Comparison of ENCODE assay signal across 21 cellular contexts in genomic region chr1:12514597-12514996, GRCh38.
DNase-seq lines count a peak whose midpoint lies in the region; ATAC-seq and TF ChIP-seq lines count a peak whose summit lies in the region.
"Had no signal": no experiment of that assay in that cellular context is flagged by ENCODE, and none has a peak within 500 bp of the region (broad histone marks: within the 10 kb centered on the region; RNA-seq: fewer than 3 reads in every experiment).

No MANE protein-coding gene starts in this region.

- no peaks in the 10 kb centered on the region for H3K27me3 Mint-ChIP-seq in activated T-cell treated with anti-CD3 and anti-CD28 coated beads, Interleukin-2, amount 50 U/mL, for 72 hours (ENCODE audit: low read depth)
- H3K27me3 Mint-ChIP-seq in CD4-positive, alpha-beta T cell = no peaks in the 10 kb centered on the region
- no peaks in the 10 kb centered on the region for H3K27me3 Mint-ChIP-seq in activated T-helper 1 cell treated with anti-CD3 and anti-CD28 coated beads, Interleukin-12 subunit alpha, Interleukin-12 subunit beta, Interleukin-2, Interleukin-4 antibody, amounts not matched to agents 30 ng/mL and 10 ng/mL and 1 ng/mL, durations not matched to agents 14 hours and 24 hours and 36 hours (ENCODE audit: insufficient read depth)
- no peaks in the 10 kb centered on the region for H3K27me3 Mint-ChIP-seq in naive thymus-derived CD4-positive, alpha-beta T cell
- H3K27me3 Mint-ChIP-seq in nephron progenitor cell (ENCODE audit: low read depth, poor library complexity) = no peaks in the 10 kb centered on the region
- H3K27me3 Mint-ChIP-seq: IgD-negative memory B cell had no signal

- CTCF ChIA-PET in CD4-positive, alpha-beta T cell (lab: Charles Lee) = no interaction called here
- CTCF ChIA-PET in naive thymus-derived CD4-positive, alpha-beta T cell (lab: Charles Lee) = no interaction called here

- no peaks in the 10 kb centered on the region for H3K9me3 ChIP-seq in CD4-positive, alpha-beta T cell (ENCODE audit: control insufficient read depth, low read length)
- peaks cover 0 to 6% (median 0%) of the 10 kb centered on the region in 3 experiments for H3K9me3 ChIP-seq in naive thymus-derived CD4-positive, alpha-beta T cell (ENCODE audit: control insufficient read depth in 2 of 3, low read length in 3 of 3)

- ATAC-seq in activated T-cell treated with anti-CD3 and anti-CD28 coated beads, Interleukin-2, amount 50 U/mL, for 72 hours (replicated peaks in 1 of 2) = no peak
- no peak for ATAC-seq in CD4-positive, alpha-beta T cell (ENCODE audit: poor library complexity)
- no peak for ATAC-seq in naive thymus-derived CD4-positive, alpha-beta T cell
- ATAC-seq in HG03135 (IDR thresholded peaks at IDR 0.05; ENCODE audit: unreplicated experiment) = no peak
- ATAC-seq: GM12878 had no signal

- POLR2A ChIA-PET in CD4-positive, alpha-beta T cell (lab: Charles Lee) = no interaction called here
- POLR2A ChIA-PET in naive thymus-derived CD4-positive, alpha-beta T cell (lab: Charles Lee) = interaction anchor here (0.6 to 1.0 kb wide), 2 partner anchors 20 to 112 kb away, joined by 3 to 6 read pairs; no protein-coding TSS in a partner anchor

- H3K27ac Mint-ChIP-seq in activated T-cell treated with anti-CD3 and anti-CD28 coated beads, Interleukin-2, amount 50 U/mL, for 72 hours = peak overlapping the region; percentile 2
- peak overlapping the region; percentile 96 for H3K27ac Mint-ChIP-seq in CD4-positive, alpha-beta T cell
- peak overlapping the region; percentile 4 for H3K27ac Mint-ChIP-seq in activated T-helper 1 cell treated with anti-CD3 and anti-CD28 coated beads, Interleukin-12 subunit alpha, Interleukin-12 subunit beta, Interleukin-2, Interleukin-4 antibody, amounts not matched to agents 30 ng/mL and 10 ng/mL and 1 ng/mL, durations not matched to agents 14 hours and 24 hours and 36 hours
- peak overlapping the region in 7 of 9 donors; percentile 11 to 99 (median 64) for H3K27ac Mint-ChIP-seq in naive thymus-derived CD4-positive, alpha-beta T cell
- H3K27ac Mint-ChIP-seq in nephron progenitor cell = no peak overlapping the region

- peaks cover 23 to 24% of the 10 kb centered on the region in 2 donors for H3K4me1 ChIP-seq in naive thymus-derived CD4-positive, alpha-beta T cell (ENCODE audit: control insufficient read depth in 2 of 2, insufficient read depth in 2 of 2, low read length in 2 of 2)

- H3K9me3 Mint-ChIP-seq in activated T-cell treated with anti-CD3 and anti-CD28 coated beads, Interleukin-2, amount 50 U/mL, for 72 hours = peaks cover 2 to 3% of the 10 kb centered on the region in 2 donors
- H3K9me3 Mint-ChIP-seq in CD4-positive, alpha-beta T cell = peaks cover 3% of the 10 kb centered on the region
- H3K9me3 Mint-ChIP-seq in activated T-helper 1 cell treated with anti-CD3 and anti-CD28 coated beads, Interleukin-12 subunit alpha, Interleukin-12 subunit beta, Interleukin-2, Interleukin-4 antibody, amounts not matched to agents 30 ng/mL and 10 ng/mL and 1 ng/mL, durations not matched to agents 14 hours and 24 hours and 36 hours = no peaks in the 10 kb centered on the region
- peaks cover 0 to 13% (median 5%) of the 10 kb centered on the region in 11 donors for H3K9me3 Mint-ChIP-seq in naive thymus-derived CD4-positive, alpha-beta T cell
- no peaks in the 10 kb centered on the region for H3K9me3 Mint-ChIP-seq in nephron progenitor cell

- peaks cover 85% of the 10 kb centered on the region for H3K4me1 Mint-ChIP-seq in activated T-cell treated with anti-CD3 and anti-CD28 coated beads, Interleukin-2, amount 50 U/mL, for 72 hours (ENCODE audit: low read depth)
- H3K4me1 Mint-ChIP-seq in CD4-positive, alpha-beta T cell (ENCODE audit: low read depth) = peaks cover 65% of the 10 kb centered on the region
- H3K4me1 Mint-ChIP-seq in activated T-helper 1 cell treated with anti-CD3 and anti-CD28 coated beads, Interleukin-12 subunit alpha, Interleukin-12 subunit beta, Interleukin-2, Interleukin-4 antibody, amounts not matched to agents 30 ng/mL and 10 ng/mL and 1 ng/mL, durations not matched to agents 14 hours and 24 hours and 36 hours (ENCODE audit: low read depth) = peaks cover 68% of the 10 kb centered on the region
- peaks cover 32 to 77% (median 66%) of the 10 kb centered on the region in 7 donors for H3K4me1 Mint-ChIP-seq in naive thymus-derived CD4-positive, alpha-beta T cell
- peaks cover 54% of the 10 kb centered on the region for H3K4me1 Mint-ChIP-seq in nephron progenitor cell
- H3K4me1 Mint-ChIP-seq: IgD-negative memory B cell had no signal

- H3K36me3 ChIP-seq in naive thymus-derived CD4-positive, alpha-beta T cell (ENCODE audit: control insufficient read depth in 2 of 3, insufficient read depth in 3 of 3, low read length in 3 of 3) = peaks cover 0 to 15% (median 0%) of the 10 kb centered on the region in 3 experiments

- no peak for DNase-seq in activated T-cell treated with anti-CD3 and anti-CD28 coated beads, Interleukin-2, amount 50 U/mL, for 72 hours
- no peak for DNase-seq in activated T-cell treated with anti-CD3 and anti-CD28 coated beads, Interleukin-2, amount 50 U/mL, for 48 hours
- no peak for DNase-seq in CD4-positive, alpha-beta T cell
- DNase-seq in activated T-helper 1 cell treated with anti-CD3 and anti-CD28 coated beads, Interleukin-12 subunit alpha, Interleukin-12 subunit beta, Interleukin-2, Interleukin-4 antibody, amounts not matched to agents 30 ng/mL and 10 ng/mL and 1 ng/mL, durations not matched to agents 14 hours and 24 hours and 36 hours (ENCODE audit: low spot score) = no peak
- no peak for DNase-seq in naive thymus-derived CD4-positive, alpha-beta T cell
- DNase-seq in nephron progenitor cell (no peak), NCI-H146 treated with DMSO at 0.1 percent for 48 hours (lab: John Stamatoyannopoulos, UW; ENCODE audit: unreplicated experiment) (no peak)
- DNase-seq: C1 segment of cervical spinal cord, DMS 273 treated with DMSO at 0.1 percent for 48 hours, GDM1, GM23248, HCEC 1CT, NCI-H1930, NCI-H2171, NCI-H446 treated with DMSO at 0.1 percent for 48 hours, NCI-H748 treated with DMSO at 0.1 percent for 48 hours, SHP77 had no signal

- H3K27ac ChIP-seq in CD4-positive, alpha-beta T cell (ENCODE audit: low read depth, low read length) = no peak overlapping the region
- no peak overlapping the region for H3K27ac ChIP-seq in naive thymus-derived CD4-positive, alpha-beta T cell (ENCODE audit: low read depth, low read length)
- H3K27ac ChIP-seq: GM23248, HL-60 had no signal

- H3K4me3 ChIP-seq in naive thymus-derived CD4-positive, alpha-beta T cell (ENCODE audit: low read length) = no peak overlapping the region
- H3K4me3 ChIP-seq: GM12878, GM23248 had no signal

- no peaks in the 10 kb centered on the region for H3K27me3 ChIP-seq in CD4-positive, alpha-beta T cell (ENCODE audit: control insufficient read depth, insufficient read depth, low read length)
- H3K27me3 ChIP-seq in naive thymus-derived CD4-positive, alpha-beta T cell (ENCODE audit: control insufficient read depth in 2 of 2, insufficient read depth in 2 of 2, low read length in 2 of 2) = no peaks in the 10 kb centered on the region

- no peak overlapping the region for H3K4me3 Mint-ChIP-seq in activated T-cell treated with anti-CD3 and anti-CD28 coated beads, Interleukin-2, amount 50 U/mL, for 72 hours
- H3K4me3 Mint-ChIP-seq in CD4-positive, alpha-beta T cell = no peak overlapping the region
- no peak overlapping the region for H3K4me3 Mint-ChIP-seq in activated T-helper 1 cell treated with anti-CD3 and anti-CD28 coated beads, Interleukin-12 subunit alpha, Interleukin-12 subunit beta, Interleukin-2, Interleukin-4 antibody, amounts not matched to agents 30 ng/mL and 10 ng/mL and 1 ng/mL, durations not matched to agents 14 hours and 24 hours and 36 hours
- H3K4me3 Mint-ChIP-seq in naive thymus-derived CD4-positive, alpha-beta T cell = peak overlapping the region in 4 of 10 donors; percentile 3 to 73 (median 17)
- H3K4me3 Mint-ChIP-seq in nephron progenitor cell = no peak overlapping the region
- H3K4me3 Mint-ChIP-seq: IgD-negative memory B cell had no signal

- no peak for TF ChIP-seq CTCF in CD4-positive, alpha-beta T cell (IDR thresholded peaks at IDR 0.05)
- no peak for TF ChIP-seq CTCF in nephron progenitor cell (IDR thresholded peaks at IDR 0.05)

- peaks cover 8 to 14% of the 10 kb centered on the region in 2 donors for H3K36me3 Mint-ChIP-seq in activated T-cell treated with anti-CD3 and anti-CD28 coated beads, Interleukin-2, amount 50 U/mL, for 72 hours (ENCODE audit: insufficient read depth in 2 of 2)
- peaks cover 37% of the 10 kb centered on the region for H3K36me3 Mint-ChIP-seq in CD4-positive, alpha-beta T cell (ENCODE audit: low read depth)
- peaks cover 31% of the 10 kb centered on the region for H3K36me3 Mint-ChIP-seq in activated T-helper 1 cell treated with anti-CD3 and anti-CD28 coated beads, Interleukin-12 subunit alpha, Interleukin-12 subunit beta, Interleukin-2, Interleukin-4 antibody, amounts not matched to agents 30 ng/mL and 10 ng/mL and 1 ng/mL, durations not matched to agents 14 hours and 24 hours and 36 hours (ENCODE audit: low read depth)
- H3K36me3 Mint-ChIP-seq in naive thymus-derived CD4-positive, alpha-beta T cell = peaks cover 16 to 57% (median 26%) of the 10 kb centered on the region in 5 donors
- peaks cover 5% of the 10 kb centered on the region for H3K36me3 Mint-ChIP-seq in nephron progenitor cell (ENCODE audit: low read depth)

- intact Hi-C loops in CD4-positive, alpha-beta T cell (cut with DNase I, micrococcal nuclease) = loop anchor here (5.0 kb wide), 2 partner anchors 67 to 103 kb away; partner anchors contain the start of gene DHRS3 (in 1 of the 2)
- intact Hi-C loops in activated T-helper 1 cell treated with anti-CD3 and anti-CD28 coated beads, Interleukin-12 subunit alpha, Interleukin-12 subunit beta, Interleukin-2, Interleukin-4 antibody, amounts not matched to agents 30 ng/mL and 10 ng/mL and 1 ng/mL, durations not matched to agents 14 hours and 24 hours and 36 hours (cut with micrococcal nuclease) = loop anchor here (5.0 to 10.0 kb wide), 3 partner anchors 88 to 350 kb away; partner anchors contain the start of gene TNFRSF1B
- intact Hi-C loops in naive thymus-derived CD4-positive, alpha-beta T cell (cut with micrococcal nuclease) = loop anchor here in 1 of 2 donors (5.0 kb wide), 1 partner anchor 107 kb away; no protein-coding TSS in a partner anchor
